ENCODE assay signal across 11 cellular contexts in genomic region chr1:196661345-196661744, GRCh38. TPM values are rescaled to one million over a fixed set of nuclear protein-coding genes. Genes with fewer than 3 reads are reported as not detected.
DNase-seq lines count a peak whose midpoint lies in the region; ATAC-seq, FAIRE-seq and TF ChIP-seq lines count a peak whose summit lies in the region.
"Had no signal": no experiment of that assay in that cellular context is flagged by ENCODE, and none has a peak within 500 bp of the region (broad histone marks: within the 10 kb centered on the region; RNA-seq: fewer than 3 reads in every experiment).

No MANE protein-coding gene starts in this region.

- peak; percentile 14 for ATAC-seq in HG02852 (IDR thresholded peaks at IDR 0.05; ENCODE audit: unreplicated experiment)

- peaks cover 5% of the 10 kb centered on the region for H3F3A ChIP-seq in SK-N-SH (replicated peaks; ENCODE audit: insufficient read depth)

- DNase-seq in NCI-H82 (lab: John Stamatoyannopoulos, UW) (peak; percentile 29), NCI-H82 treated with DMSO at 0.1 percent for 48 hours (lab: John Stamatoyannopoulos, UW; ENCODE audit: unreplicated experiment) (no peak), SK-N-SH (no peak), mesenchymal stem cell (no peak), NCI-H446 treated with DMSO at 0.1 percent for 48 hours (lab: John Stamatoyannopoulos, UW) (no peak), HTR-8/SVneo (ENCODE audit: insufficient read length, low spot score) (no peak), 8988T (no peak)
- DNase-seq: C1 segment of cervical spinal cord had no signal

- H3K27me3 ChIP-seq in SK-N-SH (ENCODE audit: insufficient read depth): no peaks in the 10 kb centered on the region
- H3K27me3 ChIP-seq in mesenchymal stem cell (ENCODE audit: control insufficient read depth in 1 of 2, insufficient read depth in 1 of 2, low read length in 2 of 2): no peaks in the 10 kb centered on the region

- H2BK12ac ChIP-seq in mesenchymal stem cell (ENCODE audit: low read length in 2 of 2): no peak overlapping the region

- no peak overlapping the region for H4K91ac ChIP-seq in mesenchymal stem cell (ENCODE audit: low read length)

- TF ChIP-seq CTCF in SK-N-SH (IDR thresholded peaks at IDR 0.05): no peak

- H3K9ac ChIP-seq in SK-N-SH (no peak overlapping the region), mesenchymal stem cell (ENCODE audit: low read length) (no peak overlapping the region)

- no peak overlapping the region for H2BK15ac ChIP-seq in mesenchymal stem cell (ENCODE audit: low read depth, poor library complexity, severe bottlenecking)

- H3K27ac ChIP-seq in SK-N-SH (ENCODE audit: low read depth in 2 of 2, low read length in 1 of 2) (no peak overlapping the region), mesenchymal stem cell (ENCODE audit: low read length, poor library complexity, severe bottlenecking) (no peak overlapping the region)
- H3K27ac ChIP-seq: 22Rv1, SK-N-MC had no signal

- TF ChIP-seq RAD21 in SK-N-SH (IDR thresholded peaks at IDR 0.05; ENCODE audit: low read length): no peak

- peak overlapping the region; percentile 57 for H2AK5ac ChIP-seq in mesenchymal stem cell (ENCODE audit: low read length, severe bottlenecking)

- H4K8ac ChIP-seq in mesenchymal stem cell (ENCODE audit: low read length): no peak overlapping the region

- no peak overlapping the region for H3K18ac ChIP-seq in mesenchymal stem cell (ENCODE audit: low read depth in 1 of 2, low read length in 2 of 2)

- 0% methylated on average over 1 of the region's 1 CpG for WGBS in SK-N-SH (ENCODE audit: low lambda C conversion rate)
- WGBS in mesenchymal stem cell: no CpG with 5 or more reads among the region's 1 CpG

- H4K20me1 ChIP-seq in SK-N-SH (ENCODE audit: insufficient read depth): no peaks in the 10 kb centered on the region

- H3K9me2 ChIP-seq in SK-N-SH: no peaks in the 10 kb centered on the region

- no peak overlapping the region for H2BK5ac ChIP-seq in mesenchymal stem cell (ENCODE audit: low read depth, low read length, poor library complexity, severe bottlenecking)

- peak overlapping the region; percentile 53 for H2AFZ ChIP-seq in SK-N-SH (ENCODE audit: low read depth)
- no peak overlapping the region for H2AFZ ChIP-seq in mesenchymal stem cell (ENCODE audit: low read depth, low read length)

- H3K4me1 ChIP-seq in SK-N-SH (ENCODE audit: control insufficient read depth in 1 of 2, insufficient read depth in 2 of 2, low read depth in 1 of 2, low read length in 1 of 2) (no peaks in the 10 kb centered on the region; a peak in 1 of 4 replicates), mesenchymal stem cell (ENCODE audit: control insufficient read depth, insufficient read depth, low read depth, low read length) (peaks cover 6% of the 10 kb centered on the region)

- no peak overlapping the region for H3K4me2 ChIP-seq in SK-N-SH
- no peak overlapping the region for H3K4me2 ChIP-seq in mesenchymal stem cell (ENCODE audit: low read length, poor library complexity, severe bottlenecking)

- no peak overlapping the region for H3K4ac ChIP-seq in mesenchymal stem cell (ENCODE audit: low read depth in 1 of 2, low read length in 2 of 2)

- H3K79me2 ChIP-seq in SK-N-SH (ENCODE audit: insufficient read depth): no peaks in the 10 kb centered on the region

- H3K9me3 ChIP-seq in SK-N-SH (no peaks in the 10 kb centered on the region), mesenchymal stem cell (ENCODE audit: control insufficient read depth, low read length) (no peaks in the 10 kb centered on the region)

- H3K14ac ChIP-seq in mesenchymal stem cell (ENCODE audit: low read length in 2 of 2): no peak overlapping the region

- H3K4me3 ChIP-seq in SK-N-SH (ENCODE audit: low read depth in 2 of 2, low read length in 1 of 2) (no peak overlapping the region), mesenchymal stem cell (ENCODE audit: insufficient read depth in 1 of 2, low read depth in 1 of 2, low read length in 2 of 2) (no peak overlapping the region)
- H3K4me3 ChIP-seq: SK-N-MC had no signal

- CTCF ChIA-PET in SK-N-SH (lab: Yijun Ruan, JAX): interaction anchor here (0.7 to 3.3 kb wide), 27 partner anchors 9 to 944 kb away, joined by 3 to 38 read pairs (median 4); no protein-coding TSS in a partner anchor

- no peaks in the 10 kb centered on the region for H3K36me3 ChIP-seq in SK-N-SH (replicated peaks in 1 of 2; ENCODE audit: control insufficient read depth in 1 of 2, insufficient read depth in 2 of 2, low read length in 1 of 2)
- peaks cover 0 to 14% of the 10 kb centered on the region in 2 experiments for H3K36me3 ChIP-seq in mesenchymal stem cell (ENCODE audit: control insufficient read depth in 1 of 2, insufficient read depth in 2 of 2, low read depth in 1 of 2, low read length in 2 of 2)

- no peak overlapping the region for H2BK120ac ChIP-seq in mesenchymal stem cell (ENCODE audit: low read depth, low read length)

- TF ChIP-seq EP300 in SK-N-SH (IDR thresholded peaks at IDR 0.05; ENCODE audit: borderline replicate concordance in 1 of 2, low read depth in 1 of 2, low read length in 1 of 2): no peak

- H3K79me1 ChIP-seq in mesenchymal stem cell (replicated peaks; ENCODE audit: low read length, poor library complexity, severe bottlenecking): peaks cover 17% of the 10 kb centered on the region

- H3K23ac ChIP-seq in mesenchymal stem cell (ENCODE audit: low read length in 2 of 2): no peak overlapping the region

- POLR2A ChIA-PET in SK-N-SH (lab: Yijun Ruan, JAX): no interaction called here

- no peak for FAIRE-seq in HTR-8/SVneo (lab: Jason Lieb, UNC)

TF ChIP-seq in SK-N-SH, 30 proteins besides CTCF, POLR2A, EP300 and RAD21:
- TF ChIP-seq, protein P1, sequence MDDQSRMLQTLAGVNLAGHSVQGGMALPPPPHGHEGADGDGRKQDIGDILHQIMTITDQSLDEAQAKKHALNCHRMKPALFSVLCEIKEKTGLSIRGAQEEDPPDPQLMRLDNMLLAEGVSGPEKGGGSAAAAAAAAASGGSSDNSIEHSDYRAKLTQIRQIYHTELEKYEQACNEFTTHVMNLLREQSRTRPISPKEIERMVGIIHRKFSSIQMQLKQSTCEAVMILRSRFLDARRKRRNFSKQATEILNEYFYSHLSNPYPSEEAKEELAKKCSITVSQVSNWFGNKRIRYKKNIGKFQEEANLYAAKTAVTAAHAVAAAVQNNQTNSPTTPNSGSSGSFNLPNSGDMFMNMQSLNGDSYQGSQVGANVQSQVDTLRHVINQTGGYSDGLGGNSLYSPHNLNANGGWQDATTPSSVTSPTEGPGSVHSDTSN (IDR thresholded peaks at IDR 0.05): no peak
- TF ChIP-seq GABPA (IDR thresholded peaks at IDR 0.05; ENCODE audit: low read depth) (no peak), RFX5 (IDR thresholded peaks at IDR 0.05; ENCODE audit: low read length) (no peak), TAF1 (IDR thresholded peaks at IDR 0.05; ENCODE audit: borderline replicate concordance, low read depth, low read length) (no peak)
TF ChIP-seq in SK-N-SH: peak in this region for 0.

RNA-seq across cellular contexts. Expression of gene CFH, which starts 9.5 kb away (rescaled TPM):
- 2.9 and 4.9 TPM in 2 replicates for polyA plus RNA-seq in SK-N-SH (2012; rRNA removed)
- polyA plus RNA-seq in SK-N-SH (2012; cell fraction: cytosol; rRNA removed): 5.3 and 5.9 TPM in 2 replicates
- polyA plus RNA-seq in SK-N-SH (2012; cell fraction: nucleus; rRNA removed): 3.0 and 6.4 TPM in 2 replicates
- 107 TPM for polyA plus RNA-seq in mesenchymal stem cell (2013, experiment 1 of 2)
- polyA plus RNA-seq in mesenchymal stem cell (2013, experiment 2 of 2): 110 TPM

RNA-seq across cellular contexts. Expression of gene KCNT2, which starts 53.1 kb away (rescaled TPM):
- 0.56 and 0.99 TPM in 2 replicates for polyA plus RNA-seq in SK-N-SH (2012; rRNA removed)
- 0.77 and 0.85 TPM in 2 replicates for polyA plus RNA-seq in SK-N-SH (2012; cell fraction: cytosol; rRNA removed)
- polyA plus RNA-seq in SK-N-SH (2012; cell fraction: nucleus; rRNA removed): 0.93 and 1.9 TPM in 2 replicates
- 2.4 TPM for polyA plus RNA-seq in mesenchymal stem cell (2013, experiment 1 of 2)
- polyA plus RNA-seq in mesenchymal stem cell (2013, experiment 2 of 2): 2.8 TPM
